In genomic region chr5:141597394-141597793, GRCh38 we compare ENCODE assay signal across 12 cellular contexts. TPM values are rescaled to one million over a fixed set of nuclear protein-coding genes. Genes with fewer than 3 reads are reported as not detected.
DNase-seq lines count a peak whose midpoint lies in the region; ATAC-seq lines count a peak whose summit lies in the region.
"Had no signal": no experiment of that assay in that cellular context is flagged by ENCODE, and none has a peak within 500 bp of the region (broad histone marks: within the 10 kb centered on the region; RNA-seq: fewer than 3 reads in every experiment).

No MANE protein-coding gene starts in this region.

- intact Hi-C loops in activated CD4-positive, alpha-beta T cell treated with anti-CD3 and anti-CD28 coated beads for 36 hours (cut with DNase I, micrococcal nuclease) = no loop called here
- intact Hi-C loops in naive thymus-derived CD4-positive, alpha-beta T cell (cut with micrococcal nuclease) = loop anchor here (1.0 to 5.0 kb wide), 2 partner anchors 8 to 760 kb away; no protein-coding TSS in a partner anchor

- peaks cover 33% of the 10 kb centered on the region for H3K36me3 Mint-ChIP-seq in activated CD4-positive, alpha-beta T cell treated with anti-CD3 and anti-CD28 coated beads for 36 hours (ENCODE audit: low read depth)
- peaks cover 56% of the 10 kb centered on the region for H3K36me3 Mint-ChIP-seq in activated T-helper 17 cell treated with anti-CD3 and anti-CD28 coated beads, Interleukin-2, amount 50 U/mL, for 72 hours (ENCODE audit: low read depth)
- peaks cover 0 to 20% (median 13%) of the 10 kb centered on the region in 5 donors for H3K36me3 Mint-ChIP-seq in naive thymus-derived CD4-positive, alpha-beta T cell

- POLR2A ChIA-PET in activated CD4-positive, alpha-beta T cell treated with anti-CD3 and anti-CD28 coated beads for 36 hours (lab: Charles Lee) = interaction anchor here (1.6 kb wide), 1 partner anchor 39 kb away, joined by 4 read pairs; the partner anchor contains the start of genes HDAC3 and RELL2
- POLR2A ChIA-PET in naive thymus-derived CD4-positive, alpha-beta T cell (lab: Charles Lee) = interaction anchor here (1.0 to 3.3 kb wide), 6 partner anchors 9 to 38 kb away, joined by 3 to 15 read pairs (median 7); partner anchors contain the start of genes DIAPH1, HDAC3 and RELL2

- no peak for DNase-seq in activated CD4-positive, alpha-beta T cell treated with anti-CD3 and anti-CD28 coated beads for 36 hours
- DNase-seq in activated CD4-positive, alpha-beta T cell treated with anti-CD3 and anti-CD28 coated beads for 1 hour = no peak
- DNase-seq in naive thymus-derived CD4-positive, alpha-beta T cell = no peak
- DNase-seq in NCI-H1092 treated with DMSO at 0.1 percent for 48 hours (lab: John Stamatoyannopoulos, UW) (no peak), SW 1271 (lab: John Stamatoyannopoulos, UW) (no peak)
- DNase-seq: GF-D8, NCI-H2029, SJCRH30, spleen had no signal

- no peak overlapping the region for H3K4me3 Mint-ChIP-seq in activated CD4-positive, alpha-beta T cell treated with anti-CD3 and anti-CD28 coated beads for 36 hours
- peak overlapping the region; percentile 35 for H3K4me3 Mint-ChIP-seq in activated T-helper 17 cell treated with anti-CD3 and anti-CD28 coated beads, Interleukin-2, amount 50 U/mL, for 72 hours
- H3K4me3 Mint-ChIP-seq in naive thymus-derived CD4-positive, alpha-beta T cell = peak overlapping the region in 9 of 10 donors; percentile 3 to 64 (median 23)

- CTCF ChIA-PET in activated CD4-positive, alpha-beta T cell treated with anti-CD3 and anti-CD28 coated beads for 36 hours (lab: Charles Lee) = interaction anchor here (0.6 to 2.8 kb wide), 8 partner anchors 9 to 282 kb away, joined by 3 to 18 read pairs (median 8); partner anchors contain the start of genes DIAPH1, HDAC3 and RELL2
- CTCF ChIA-PET in naive thymus-derived CD4-positive, alpha-beta T cell (lab: Charles Lee) = interaction anchor here (1.0 to 2.7 kb wide), 3 partner anchors 10 to 22 kb away, joined by 3 to 9 read pairs (median 5); partner anchors contain the start of gene DIAPH1

- peaks cover 0 to 8% (median 7%) of the 10 kb centered on the region in 3 experiments for H3K36me3 ChIP-seq in naive thymus-derived CD4-positive, alpha-beta T cell (ENCODE audit: control insufficient read depth in 2 of 3, insufficient read depth in 3 of 3, low read length in 3 of 3)

- H3K27me3 ChIP-seq in naive thymus-derived CD4-positive, alpha-beta T cell (ENCODE audit: control insufficient read depth in 2 of 2, insufficient read depth in 2 of 2, low read length in 2 of 2) = no peaks in the 10 kb centered on the region
- H3K27me3 ChIP-seq: SJCRH30, spleen had no signal

- ATAC-seq in activated CD4-positive, alpha-beta T cell treated with anti-CD3 and anti-CD28 coated beads for 36 hours = peak; percentile 8
- peak; percentile 45 for ATAC-seq in HG02870 (IDR thresholded peaks at IDR 0.05; ENCODE audit: unreplicated experiment)
- no peak for ATAC-seq in activated T-helper 17 cell treated with anti-CD3 and anti-CD28 coated beads, Interleukin-2, amount 50 U/mL, for 72 hours (replicated peaks)
- ATAC-seq in naive thymus-derived CD4-positive, alpha-beta T cell = peak; percentile 22
- no peak for ATAC-seq in HG02678 (IDR thresholded peaks at IDR 0.05; ENCODE audit: unreplicated experiment)

- H3K27me3 Mint-ChIP-seq in activated CD4-positive, alpha-beta T cell treated with anti-CD3 and anti-CD28 coated beads for 36 hours = no peaks in the 10 kb centered on the region
- H3K27me3 Mint-ChIP-seq in activated T-helper 17 cell treated with anti-CD3 and anti-CD28 coated beads, Interleukin-2, amount 50 U/mL, for 72 hours = no peaks in the 10 kb centered on the region
- H3K27me3 Mint-ChIP-seq in naive thymus-derived CD4-positive, alpha-beta T cell = no peaks in the 10 kb centered on the region

- peak overlapping the region; percentile 23 for H3K4me3 ChIP-seq in naive thymus-derived CD4-positive, alpha-beta T cell (ENCODE audit: low read length)
- H3K4me3 ChIP-seq: SJCRH30, spleen had no signal

- H3K27ac Mint-ChIP-seq in activated CD4-positive, alpha-beta T cell treated with anti-CD3 and anti-CD28 coated beads for 36 hours = peak overlapping the region; percentile 32
- H3K27ac Mint-ChIP-seq in activated T-helper 17 cell treated with anti-CD3 and anti-CD28 coated beads, Interleukin-2, amount 50 U/mL, for 72 hours = peak overlapping the region; percentile 41
- peak overlapping the region; percentile 6 to 88 (median 74) for H3K27ac Mint-ChIP-seq in naive thymus-derived CD4-positive, alpha-beta T cell

- H3K27ac ChIP-seq in naive thymus-derived CD4-positive, alpha-beta T cell (ENCODE audit: low read depth, low read length) = peak overlapping the region; percentile 10
- H3K27ac ChIP-seq: SJCRH30 had no signal

- H3K9me3 Mint-ChIP-seq in activated CD4-positive, alpha-beta T cell treated with anti-CD3 and anti-CD28 coated beads for 36 hours (ENCODE audit: low read depth) = no peaks in the 10 kb centered on the region
- H3K9me3 Mint-ChIP-seq in activated T-helper 17 cell treated with anti-CD3 and anti-CD28 coated beads, Interleukin-2, amount 50 U/mL, for 72 hours = no peaks in the 10 kb centered on the region
- H3K9me3 Mint-ChIP-seq in naive thymus-derived CD4-positive, alpha-beta T cell = no peaks in the 10 kb centered on the region

- H3K4me1 Mint-ChIP-seq in activated CD4-positive, alpha-beta T cell treated with anti-CD3 and anti-CD28 coated beads for 36 hours = peaks cover 70% of the 10 kb centered on the region
- H3K4me1 Mint-ChIP-seq in activated T-helper 17 cell treated with anti-CD3 and anti-CD28 coated beads, Interleukin-2, amount 50 U/mL, for 72 hours = peaks cover 45% of the 10 kb centered on the region
- H3K4me1 Mint-ChIP-seq in naive thymus-derived CD4-positive, alpha-beta T cell = peaks cover 42 to 87% (median 75%) of the 10 kb centered on the region in 7 donors

- H3K9me3 ChIP-seq in naive thymus-derived CD4-positive, alpha-beta T cell (ENCODE audit: control insufficient read depth in 2 of 3, low read length in 3 of 3) = no peaks in the 10 kb centered on the region
- H3K9me3 ChIP-seq: SJCRH30 had no signal

- peaks cover 57 to 65% of the 10 kb centered on the region in 2 donors for H3K4me1 ChIP-seq in naive thymus-derived CD4-positive, alpha-beta T cell (ENCODE audit: control insufficient read depth in 2 of 2, insufficient read depth in 2 of 2, low read length in 2 of 2)
- H3K4me1 ChIP-seq: SJCRH30 had no signal

RNA-seq across cellular contexts. Expression of gene DIAPH1, which starts 21.4 kb away (rescaled TPM):
- total RNA-seq in activated CD4-positive, alpha-beta T cell treated with anti-CD3 and anti-CD28 coated beads for 36 hours = 100 to 1,000 TPM; 185 to 212 TPM
- 100 to 1,000 TPM; 186 to 268 TPM for total RNA-seq in activated T-helper 17 cell treated with anti-CD3 and anti-CD28 coated beads, Interleukin-2, amount 50 U/mL, for 72 hours
- total RNA-seq in naive thymus-derived CD4-positive, alpha-beta T cell = 100 to 1,000 TPM; 163 to 278 (median 173) TPM
- 100 to 1,000 TPM in 1 of 2 donors, 10 to 100 TPM in 1; 89.7 to 105 TPM for polyA plus RNA-seq in naive thymus-derived CD4-positive, alpha-beta T cell

RNA-seq across cellular contexts. Expression of gene HDAC3, which starts 39.3 kb away (rescaled TPM):
- 10 to 100 TPM; 85.9 to 88.6 TPM for total RNA-seq in activated CD4-positive, alpha-beta T cell treated with anti-CD3 and anti-CD28 coated beads for 36 hours
- total RNA-seq in activated T-helper 17 cell treated with anti-CD3 and anti-CD28 coated beads, Interleukin-2, amount 50 U/mL, for 72 hours = 100 to 1,000 TPM; 123 to 174 TPM
- 10 to 100 TPM; 70.0 to 92.8 (median 79.0) TPM for total RNA-seq in naive thymus-derived CD4-positive, alpha-beta T cell
- polyA plus RNA-seq in naive thymus-derived CD4-positive, alpha-beta T cell = 100 to 1,000 TPM; 100 to 102 TPM

RNA-seq across cellular contexts. Expression of gene RELL2, which starts 39.4 kb away (rescaled TPM):
- 10 to 100 TPM; 24.3 to 27.8 TPM for total RNA-seq in activated CD4-positive, alpha-beta T cell treated with anti-CD3 and anti-CD28 coated beads for 36 hours
- 10 to 100 TPM; 16.5 to 29.9 TPM for total RNA-seq in activated T-helper 17 cell treated with anti-CD3 and anti-CD28 coated beads, Interleukin-2, amount 50 U/mL, for 72 hours
- 10 to 100 TPM; 14.3 to 21.7 (median 17.5) TPM for total RNA-seq in naive thymus-derived CD4-positive, alpha-beta T cell
- 1 to 10 TPM; 1.8 to 3.4 TPM for polyA plus RNA-seq in naive thymus-derived CD4-positive, alpha-beta T cell

RNA-seq across cellular contexts. Expression of gene FCHSD1, which starts 53.8 kb away (rescaled TPM):
- total RNA-seq in activated CD4-positive, alpha-beta T cell treated with anti-CD3 and anti-CD28 coated beads for 36 hours = 10 to 100 TPM; 28.2 to 32.9 TPM
- 100 to 1,000 TPM in 1 of 2 donors, 10 to 100 TPM in 1; 38.7 to 113 TPM for total RNA-seq in activated T-helper 17 cell treated with anti-CD3 and anti-CD28 coated beads, Interleukin-2, amount 50 U/mL, for 72 hours
- total RNA-seq in naive thymus-derived CD4-positive, alpha-beta T cell = 10 to 100 TPM; 69.6 to 96.1 (median 92.3) TPM
- polyA plus RNA-seq in naive thymus-derived CD4-positive, alpha-beta T cell = 1 to 10 TPM; 4.9 to 7.7 TPM

Comparison
In these comparisons a context has a peak if more than half of its experiments do, and no peak if none do; other contexts are left out.
1. ATAC-seq: peak in activated CD4-positive, alpha-beta T cell treated with anti-CD3 and anti-CD28 coated beads for 36 hours (single experiment), HG02870 (single experiment) and naive thymus-derived CD4-positive, alpha-beta T cell (single experiment); none in activated T-helper 17 cell treated with anti-CD3 and anti-CD28 coated beads, Interleukin-2, amount 50 U/mL, for 72 hours (single experiment) and HG02678 (single experiment).
2. intact Hi-C loops: an anchor here in naive thymus-derived CD4-positive, alpha-beta T cell (1.0 to 5.0 kb wide); none called in activated CD4-positive, alpha-beta T cell treated with anti-CD3 and anti-CD28 coated beads for 36 hours.
3. Peak in every context shown above with its lines, with median percentiles within 50 percentile points of each other: H3K27ac Mint-ChIP-seq.